Comparison of ENCODE assay signal across 8 cellular contexts in the genomic region with DNA sequence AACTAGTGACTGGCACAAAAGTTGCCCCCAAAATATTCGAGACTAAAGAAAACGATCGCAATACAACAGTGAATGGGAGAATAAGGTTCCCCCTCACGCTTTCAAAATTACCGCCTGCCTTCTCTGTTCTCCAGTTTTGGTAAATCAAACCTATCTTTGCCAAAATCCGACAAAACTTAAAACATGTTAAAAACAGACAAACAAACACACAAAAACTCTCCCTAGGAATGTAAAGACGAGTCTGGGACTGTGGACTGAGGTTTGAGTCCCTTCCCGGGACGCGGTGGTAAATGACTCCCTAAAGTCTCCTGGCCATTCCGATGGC. TPM values are rescaled to one million over a fixed set of nuclear protein-coding genes. Genes with fewer than 3 reads are reported as not detected.
DNase-seq lines count a peak whose midpoint lies in the region; ATAC-seq and TF ChIP-seq lines count a peak whose summit lies in the region.

No MANE protein-coding gene starts in this region.

- POLR2A ChIA-PET in HEK293 (lab: Yijun Ruan, JAX) (interaction anchor here (0.5 to 1.9 kb wide), 13 partner anchors 9 to 935 kb away, joined by 3 to 16 read pairs (median 4); a partner anchor contains a TSS), HEK293T (lab: Yijun Ruan, JAX) (interaction anchor here (0.6 to 1.9 kb wide), 20 partner anchors 10 to 500 kb away, joined by 3 to 24 read pairs (median 6); a partner anchor contains a TSS), GM10248 (lab: Yijun Ruan, JAX) (no interaction called here)

- CTCF ChIA-PET in HEK293 (lab: Yijun Ruan, JAX) (no interaction called here), HEK293T (lab: Yijun Ruan, JAX) (no interaction called here), GM10248 (lab: Yijun Ruan, JAX) (interaction anchor here (1.3 kb wide), 1 partner anchor 18 kb away, joined by 4 read pairs; no protein-coding TSS in a partner anchor)

- H3K36me3 ChIP-seq in HEK293 (ENCODE audit: control insufficient read depth in 2 of 2, insufficient read depth in 1 of 2, low read length in 2 of 2) (peaks cover 11 to 14% of the 10 kb centered on the region in 2 experiments), smooth muscle cell (ENCODE audit: low read depth) (peaks cover 9% of the 10 kb centered on the region)

- peak overlapping the region; percentile 92 for H3K4me2 ChIP-seq in smooth muscle cell

- H3K4me3 ChIP-seq in HEK293 (ENCODE audit: low read depth, low read length) (peak overlapping the region; percentile 82), iPS-18c (ENCODE audit: insufficient read depth, low read depth, low read length) (peak overlapping the region; percentile 92), smooth muscle cell (peak overlapping the region; percentile 76)

- H3K36me3 Mint-ChIP-seq in activated T-helper 2 cell treated with anti-CD3 and anti-CD28 coated beads, Interferon-gamma antibody, Interleukin-2, Interleukin-4, amounts not matched to agents 10 μg/mL and 5 μg/mL and 100 μg/mL, durations not matched to agents 14 hours and 24 hours and 36 hours (ENCODE audit: low read depth), result peaks cover 26% of the 10 kb centered on the region

- 22% methylated on average over 11 of the region's 11 CpGs for WGBS in smooth muscle cell (ENCODE audit: low lambda C conversion rate)

- H3K9ac ChIP-seq in smooth muscle cell (ENCODE audit: low read depth), result peak overlapping the region; percentile 82

- H3K9me3 ChIP-seq in HEK293 (ENCODE audit: control insufficient read depth, insufficient read depth, low read depth, low read length) (no peaks in the 10 kb centered on the region), iPS-18c (ENCODE audit: control insufficient read depth, insufficient read depth, low read length) (no peaks in the 10 kb centered on the region), smooth muscle cell (replicated peaks; ENCODE audit: low read depth) (no peaks in the 10 kb centered on the region)

- H3K27ac Mint-ChIP-seq in activated T-helper 2 cell treated with anti-CD3 and anti-CD28 coated beads, Interferon-gamma antibody, Interleukin-2, Interleukin-4, amounts not matched to agents 10 μg/mL and 5 μg/mL and 100 μg/mL, durations not matched to agents 14 hours and 24 hours and 36 hours, result peak overlapping the region; percentile 21

- H3K9me3 Mint-ChIP-seq in activated T-helper 2 cell treated with anti-CD3 and anti-CD28 coated beads, Interferon-gamma antibody, Interleukin-2, Interleukin-4, amounts not matched to agents 10 μg/mL and 5 μg/mL and 100 μg/mL, durations not matched to agents 14 hours and 24 hours and 36 hours, result peaks cover 23% of the 10 kb centered on the region

- peaks cover 29% of the 10 kb centered on the region for H3K27me3 ChIP-seq in smooth muscle cell (ENCODE audit: low read depth)

- peaks cover 7% of the 10 kb centered on the region for H3F3A ChIP-seq in smooth muscle cell (ENCODE audit: low read depth)

- H3K4me1 Mint-ChIP-seq in activated T-helper 2 cell treated with anti-CD3 and anti-CD28 coated beads, Interferon-gamma antibody, Interleukin-2, Interleukin-4, amounts not matched to agents 10 μg/mL and 5 μg/mL and 100 μg/mL, durations not matched to agents 14 hours and 24 hours and 36 hours (ENCODE audit: low read depth), result peaks cover 10% of the 10 kb centered on the region

- peak overlapping the region; percentile 68 for H3K4me3 Mint-ChIP-seq in activated T-helper 2 cell treated with anti-CD3 and anti-CD28 coated beads, Interferon-gamma antibody, Interleukin-2, Interleukin-4, amounts not matched to agents 10 μg/mL and 5 μg/mL and 100 μg/mL, durations not matched to agents 14 hours and 24 hours and 36 hours (ENCODE audit: low read depth)

- peak overlapping the region; percentile 83 for H3K27ac ChIP-seq in HEK293 (ENCODE audit: extremely low read depth, low read depth, low read length)
- peak overlapping the region; percentile 87 for H3K27ac ChIP-seq in smooth muscle cell (ENCODE audit: low read depth)

- H3K4me1 ChIP-seq in HEK293 (ENCODE audit: control insufficient read depth, insufficient read depth, low read length) (no peaks in the 10 kb centered on the region), smooth muscle cell (ENCODE audit: low read depth) (peaks cover 18% of the 10 kb centered on the region)

- no peak for DNase-seq in activated T-helper 2 cell treated with anti-CD3 and anti-CD28 coated beads, Interferon-gamma antibody, Interleukin-2, Interleukin-4, amounts not matched to agents 10 μg/mL and 5 μg/mL and 100 μg/mL, durations not matched to agents 14 hours and 24 hours and 36 hours (ENCODE audit: low spot score)
- no peak for DNase-seq in smooth muscle cell (lab: John Stamatoyannopoulos, UW; ENCODE audit: unreplicated experiment)
- no peak for DNase-seq in HEK293T (ENCODE audit: extremely low spot score)
- DNase-seq in GM10248 (ENCODE audit: extremely low spot score), result no peak
- DNase-seq in activated CD4-positive, alpha-beta T cell treated with anti-CD3 and anti-CD28 coated beads, Interleukin-2, amount 50 U/mL, for 4 hours, result no peak

- peaks cover 38% of the 10 kb centered on the region for H3K27me3 Mint-ChIP-seq in activated T-helper 2 cell treated with anti-CD3 and anti-CD28 coated beads, Interferon-gamma antibody, Interleukin-2, Interleukin-4, amounts not matched to agents 10 μg/mL and 5 μg/mL and 100 μg/mL, durations not matched to agents 14 hours and 24 hours and 36 hours (ENCODE audit: low read depth)

- H4K20me1 ChIP-seq in smooth muscle cell (ENCODE audit: low read depth), result no peaks in the 10 kb centered on the region

- TF ChIP-seq CTCF in HEK293 (tag by site-specific recombination; IDR thresholded peaks at IDR 0.05) (no peak), smooth muscle cell (IDR thresholded peaks at IDR 0.05; ENCODE audit: borderline replicate concordance, insufficient read depth, poor library complexity, severe bottlenecking) (no peak), GM10248 (IDR thresholded peaks at IDR 0.05; ENCODE audit: control extremely low read depth, extremely low read depth, low read depth, missing control alignments) (no peak)

- intact Hi-C loops in activated T-helper 2 cell treated with anti-CD3 and anti-CD28 coated beads, Interferon-gamma antibody, Interleukin-2, Interleukin-4, amounts not matched to agents 10 μg/mL and 5 μg/mL and 100 μg/mL, durations not matched to agents 14 hours and 24 hours and 36 hours (cut with micrococcal nuclease), result no loop called here

- no peak for ATAC-seq in esophagus mucosa

- peaks cover 3% of the 10 kb centered on the region for H3K79me2 ChIP-seq in smooth muscle cell (ENCODE audit: low read depth)

- peak overlapping the region; percentile 100 for H2AFZ ChIP-seq in smooth muscle cell (ENCODE audit: low read depth)

TF ChIP-seq in HEK293, 187 proteins besides CTCF, POLR2A, EP300 and RAD21:
- TF ChIP-seq ZNF157 (tag by site-specific recombination; IDR thresholded peaks at IDR 0.05), result 0 out of 2 replicates have a peak, but pooled peaks have one; percentile 14
- no peak for TF ChIP-seq ZNF202 (tag by site-specific recombination; IDR thresholded peaks at IDR 0.05; ENCODE audit: borderline replicate concordance)

TF ChIP-seq in HEK293T, 16 proteins besides CTCF, POLR2A, EP300 and RAD21:
- TF ChIP-seq L3MBTL2 (conservative IDR thresholded peaks at IDR 0.05) (no peak), ZNF384 (IDR thresholded peaks at IDR 0.05) (no peak), FOXK2 (IDR thresholded peaks at IDR 0.05) (no peak), ARNT (IDR thresholded peaks at IDR 0.05) (no peak), FOXM1 (IDR thresholded peaks at IDR 0.05; ENCODE audit: borderline replicate concordance) (no peak), SUZ12 (IDR thresholded peaks at IDR 0.05) (no peak), BHLHE40 (IDR thresholded peaks at IDR 0.05; ENCODE audit: borderline replicate concordance) (no peak), ELF4 (IDR thresholded peaks at IDR 0.05) (no peak), TARDBP (IDR thresholded peaks at IDR 0.05) (no peak), CTBP1 (IDR thresholded peaks at IDR 0.05; ENCODE audit: borderline replicate concordance) (no peak), NFRKB (IDR thresholded peaks at IDR 0.05) (no peak), LEF1 (IDR thresholded peaks at IDR 0.05; ENCODE audit: borderline replicate concordance) (no peak), HDGF (IDR thresholded peaks at IDR 0.05; ENCODE audit: borderline replicate concordance) (no peak), FOXA1 (IDR thresholded peaks at IDR 0.05) (no peak), SP1 (IDR thresholded peaks at IDR 0.05) (no peak)
- TF ChIP-seq, protein P1, sequence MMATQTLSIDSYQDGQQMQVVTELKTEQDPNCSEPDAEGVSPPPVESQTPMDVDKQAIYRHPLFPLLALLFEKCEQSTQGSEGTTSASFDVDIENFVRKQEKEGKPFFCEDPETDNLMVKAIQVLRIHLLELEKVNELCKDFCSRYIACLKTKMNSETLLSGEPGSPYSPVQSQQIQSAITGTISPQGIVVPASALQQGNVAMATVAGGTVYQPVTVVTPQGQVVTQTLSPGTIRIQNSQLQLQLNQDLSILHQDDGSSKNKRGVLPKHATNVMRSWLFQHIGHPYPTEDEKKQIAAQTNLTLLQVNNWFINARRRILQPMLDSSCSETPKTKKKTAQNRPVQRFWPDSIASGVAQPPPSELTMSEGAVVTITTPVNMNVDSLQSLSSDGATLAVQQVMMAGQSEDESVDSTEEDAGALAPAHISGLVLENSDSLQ (IDR thresholded peaks at IDR 0.05), result no peak
TF ChIP-seq in HEK293T: peak in this region for 0.

RNA-seq across cellular contexts. Expression of a gene that starts 0.4 kb away (rescaled TPM):
- 4.5 and 6.2 TPM in 2 replicates for total RNA-seq in activated T-helper 2 cell treated with anti-CD3 and anti-CD28 coated beads, Interferon-gamma antibody, Interleukin-2, Interleukin-4, amounts not matched to agents 10 μg/mL and 5 μg/mL and 100 μg/mL, durations not matched to agents 14 hours and 24 hours and 36 hours
- total RNA-seq in smooth muscle cell (25.0 and 35.1 TPM in 2 replicates), esophagus mucosa (31.2 TPM)
- 27.9 and 30.2 TPM in 2 replicates for polyA plus RNA-seq in smooth muscle cell

RNA-seq across cellular contexts. Expression of a gene that starts 28.4 kb away (rescaled TPM):
- 0.39 and 0.98 TPM in 2 replicates for total RNA-seq in activated T-helper 2 cell treated with anti-CD3 and anti-CD28 coated beads, Interferon-gamma antibody, Interleukin-2, Interleukin-4, amounts not matched to agents 10 μg/mL and 5 μg/mL and 100 μg/mL, durations not matched to agents 14 hours and 24 hours and 36 hours
- 23.4 and 29.4 TPM in 2 replicates for total RNA-seq in smooth muscle cell
- polyA plus RNA-seq in smooth muscle cell, result 15.3 and 18.1 TPM in 2 replicates
- 14.3 TPM for total RNA-seq in esophagus mucosa

RNA-seq across cellular contexts. Expression of a gene that starts 34.4 kb away (rescaled TPM):
- 0.16 and 0.21 TPM in 2 replicates for total RNA-seq in activated T-helper 2 cell treated with anti-CD3 and anti-CD28 coated beads, Interferon-gamma antibody, Interleukin-2, Interleukin-4, amounts not matched to agents 10 μg/mL and 5 μg/mL and 100 μg/mL, durations not matched to agents 14 hours and 24 hours and 36 hours
- total RNA-seq in smooth muscle cell (not detected in 2 replicates), esophagus mucosa (0.28 TPM)
- not detected in 2 replicates for polyA plus RNA-seq in smooth muscle cell
